Comparison of ENCODE assay signal across 15 cellular contexts in genomic region chr2:192146069-192147006, GRCh38. TPM values are rescaled to one million over a fixed set of nuclear protein-coding genes. Genes with fewer than 3 reads are reported as not detected.
DNase-seq lines count a peak whose midpoint lies in the region; ATAC-seq and TF ChIP-seq lines count a peak whose summit lies in the region.
"Had no signal": no experiment of that assay in that cellular context is flagged by ENCODE, and none has a peak within 500 bp of the region (broad histone marks: within the 10 kb centered on the region; RNA-seq: fewer than 3 reads in every experiment).

No MANE protein-coding gene starts in this region.

- H3K4me3 ChIP-seq in lower lobe of right lung (no peak overlapping the region), WERI-Rb-1 (ENCODE audit: low read depth, low read length) (no peak overlapping the region)
- H3K4me3 ChIP-seq: stomach had no signal

- H3K36me3 ChIP-seq in lower lobe of right lung (no peaks in the 10 kb centered on the region), WERI-Rb-1 (no peaks in the 10 kb centered on the region)
- H3K36me3 ChIP-seq: stomach had no signal

- no peaks in the 10 kb centered on the region for H3K27me3 ChIP-seq in lower lobe of right lung (ENCODE audit: low read depth)
- H3K27me3 ChIP-seq in WERI-Rb-1 (ENCODE audit: insufficient read depth, low read depth, severe bottlenecking), result no peaks in the 10 kb centered on the region
- H3K27me3 ChIP-seq: stomach had no signal

- H3K9me3 ChIP-seq in lower lobe of right lung (no peaks in the 10 kb centered on the region), WERI-Rb-1 (ENCODE audit: severe bottlenecking) (no peaks in the 10 kb centered on the region)
- H3K9me3 ChIP-seq: stomach had no signal

- ATAC-seq in lower lobe of right lung (no peak), HG02852 (IDR thresholded peaks at IDR 0.05; ENCODE audit: unreplicated experiment) (no peak)

- H3K36me3 Mint-ChIP-seq in chondrocyte (ENCODE audit: low read depth), result no peaks in the 10 kb centered on the region
- no peaks in the 10 kb centered on the region for H3K36me3 Mint-ChIP-seq in nephron progenitor cell (ENCODE audit: low read depth)

- H3K9me3 Mint-ChIP-seq in chondrocyte (ENCODE audit: low read depth), result peaks cover 2% of the 10 kb centered on the region
- H3K9me3 Mint-ChIP-seq in nephron progenitor cell, result no peaks in the 10 kb centered on the region

- H3K27ac ChIP-seq in lower lobe of right lung (peak overlapping the region; percentile 4), WERI-Rb-1 (no peak overlapping the region)
- H3K27ac ChIP-seq: stomach had no signal

- no peak overlapping the region for H3K4me3 Mint-ChIP-seq in chondrocyte (ENCODE audit: unreplicated experiment)
- H3K4me3 Mint-ChIP-seq in nephron progenitor cell, result no peak overlapping the region

- TF ChIP-seq CTCF in chondrocyte (IDR thresholded peaks at IDR 0.05), result no peak
- no peak for TF ChIP-seq CTCF in lower lobe of right lung (IDR thresholded peaks at IDR 0.05)
- TF ChIP-seq CTCF in WERI-Rb-1 (IDR thresholded peaks at IDR 0.05; ENCODE audit: low read depth, low read length), result no peak
- no peak for TF ChIP-seq CTCF in nephron progenitor cell (IDR thresholded peaks at IDR 0.05)

- H3K4me1 Mint-ChIP-seq in chondrocyte (ENCODE audit: low read depth), result peaks cover 64% of the 10 kb centered on the region
- H3K4me1 Mint-ChIP-seq in nephron progenitor cell, result no peaks in the 10 kb centered on the region

- peaks cover 23% of the 10 kb centered on the region for H3K4me1 ChIP-seq in lower lobe of right lung

- H3K27ac Mint-ChIP-seq in chondrocyte (ENCODE audit: unreplicated experiment) (peak overlapping the region; percentile 81), nephron progenitor cell (no peak overlapping the region)

- peak; percentile 45 for DNase-seq in Ammon's horn (ENCODE audit: low spot score)
- peak; percentile 92 for DNase-seq in LHCN-M2 (ENCODE audit: low read depth)
- DNase-seq in chondrocyte (ENCODE audit: low spot score), result no peak
- no peak for DNase-seq in lower lobe of right lung
- DNase-seq in WERI-Rb-1, result no peak
- DNase-seq in SIG-M5 treated with dmso at 0.1 percent for 504 hours (lab: John Stamatoyannopoulos, UW; ENCODE audit: unreplicated experiment), result no peak
- DNase-seq in nephron progenitor cell, result no peak
- DNase-seq: activated CD4-positive, alpha-beta T cell treated with anti-CD3 and anti-CD28 coated beads, Interleukin-2, amount 50 U/mL, for 4 hours; activated naive CD4-positive, alpha-beta T cell treated with anti-CD3 and anti-CD28 coated beads, Interleukin-2, amount 50 U/mL, for 16 hours; KBM-7; nucleus accumbens; stimulated activated CD4-positive, alpha-beta T cell treated with anti-CD3 and anti-CD28 coated beads, Interleukin-2, amount 100 ng/mL, for 24 hours; stomach had no signal

- H3K27me3 Mint-ChIP-seq in chondrocyte (ENCODE audit: low read depth), result no peaks in the 10 kb centered on the region
- no peaks in the 10 kb centered on the region for H3K27me3 Mint-ChIP-seq in nephron progenitor cell (ENCODE audit: low read depth, poor library complexity)

- intact Hi-C loops in lower lobe of right lung (cut with DNase I), result no loop called here

RNA-seq across cellular contexts. Expression of gene TMEFF2, which starts 48.4 kb away (rescaled TPM):
- total RNA-seq in LHCN-M2 (2014; rRNA removed) (64.1 and 72.6 TPM in 2 replicates), chondrocyte (1.4 to 8.6 TPM (median 1.5 TPM) in 3 replicates), lower lobe of right lung (not detected)
- polyA plus RNA-seq in LHCN-M2 (2012), result 27.8 TPM
- polyA plus RNA-seq: keratinocyte had no signal

Comparison
In these comparisons a context has a peak if more than half of its experiments do, and no peak if none do; other contexts are left out.
1. DNase-seq: peak in Ammon's horn (single experiment) and LHCN-M2 (single experiment); none in chondrocyte (single experiment), lower lobe of right lung (single experiment), WERI-Rb-1 (single experiment), SIG-M5 treated with dmso at 0.1 percent for 504 hours (single experiment) and nephron progenitor cell (single experiment).